20 cellular contexts compared by ENCODE assay signal in genomic region chr22:44311855-44312170, GRCh38. TPM values are rescaled to one million over a fixed set of nuclear protein-coding genes. Genes with fewer than 3 reads are reported as not detected.
A peak's percentile ranks its signal among the peaks of the same experiment; 100 is the strongest.
DNase-seq lines count a peak whose midpoint lies in the region; ATAC-seq and TF ChIP-seq lines count a peak whose summit lies in the region.
"Had no signal": no experiment of that assay in that cellular context is flagged by ENCODE, and none has a peak within 500 bp of the region (broad histone marks: within the 10 kb centered on the region; RNA-seq: fewer than 3 reads in every experiment).

No MANE protein-coding gene starts in this region.

- H3K27ac ChIP-seq in mesenchymal stem cell (ENCODE audit: low read length, poor library complexity, severe bottlenecking) (no peak overlapping the region), psoas muscle (no peak overlapping the region)
- H3K27ac ChIP-seq: KMS-11, neutrophil, thoracic aorta had no signal

- H3K27me3 Mint-ChIP-seq in Calu3 (ENCODE audit: unreplicated experiment): peaks cover 33% of the 10 kb centered on the region
- H3K27me3 Mint-ChIP-seq: activated CD4-positive, alpha-beta T cell treated with anti-CD3 and anti-CD28 coated beads, Interleukin-2, amount 10 ng/mL, durations not matched to agents 7 days and 5 days had no signal

- CTCF ChIA-PET in AG04449 (lab: Yijun Ruan, JAX): interaction anchor here (0.7 kb wide), 1 partner anchor 9 kb away, joined by 3 read pairs; no protein-coding TSS in a partner anchor
- CTCF ChIA-PET in Calu3 (lab: Charles Lee): no interaction called here

- H3K4me3 ChIP-seq in AG04449 (ENCODE audit: low read depth, low read length) (no peak overlapping the region), mesenchymal stem cell (ENCODE audit: insufficient read depth in 1 of 2, low read depth in 1 of 2, low read length in 2 of 2) (no peak overlapping the region), psoas muscle (no peak overlapping the region)
- H3K4me3 ChIP-seq: GM23338, lung, thoracic aorta had no signal

- H3K27ac Mint-ChIP-seq in Calu3 (ENCODE audit: unreplicated experiment): no peak overlapping the region
- H3K27ac Mint-ChIP-seq: activated CD4-positive, alpha-beta T cell treated with anti-CD3 and anti-CD28 coated beads, Interleukin-2, amount 10 ng/mL, durations not matched to agents 7 days and 5 days; activated T-helper 2 cell treated with anti-CD3 and anti-CD28 coated beads, Interferon-gamma antibody, Interleukin-2, Interleukin-4, amounts not matched to agents 10 μg/mL and 5 μg/mL and 100 μg/mL, durations not matched to agents 14 hours and 24 hours and 36 hours; GM23338 had no signal

- ATAC-seq in psoas muscle: no peak
- ATAC-seq: GM23338 had no signal

- H3K23ac ChIP-seq in mesenchymal stem cell (ENCODE audit: low read length in 2 of 2): no peak overlapping the region

- no peak overlapping the region for H2BK12ac ChIP-seq in mesenchymal stem cell (ENCODE audit: low read length in 2 of 2)

- intact Hi-C loops in psoas muscle (cut with DNase I): no loop called here
- intact Hi-C loops in Calu3 (cut with micrococcal nuclease; ENCODE audit: unreplicated experiment): no loop called here

- no peak overlapping the region for H2AK5ac ChIP-seq in mesenchymal stem cell (ENCODE audit: low read length, severe bottlenecking)

- no peak overlapping the region for H3K14ac ChIP-seq in mesenchymal stem cell (ENCODE audit: low read length in 2 of 2)

- WGBS in mesenchymal stem cell: 28% methylated on average over 3 of the region's 3 CpGs
- WGBS in psoas muscle, 3 donors: 54 to 81% (median 59%) methylated on average over 3 of the region's 3 CpGs

- no peak overlapping the region for H3K4ac ChIP-seq in mesenchymal stem cell (ENCODE audit: low read depth in 1 of 2, low read length in 2 of 2)

- H3K36me3 ChIP-seq in mesenchymal stem cell (ENCODE audit: control insufficient read depth in 1 of 2, insufficient read depth in 2 of 2, low read depth in 1 of 2, low read length in 2 of 2): no peaks in the 10 kb centered on the region
- H3K36me3 ChIP-seq in psoas muscle (ENCODE audit: insufficient read depth in 1 of 2, low read depth in 1 of 2): no peaks in the 10 kb centered on the region
- H3K36me3 ChIP-seq: neutrophil, thoracic aorta had no signal

- peak overlapping the region; percentile 81 for H3K9ac ChIP-seq in mesenchymal stem cell (ENCODE audit: low read length)
- H3K9ac ChIP-seq: KMS-11 had no signal

- no peaks in the 10 kb centered on the region for H3K79me1 ChIP-seq in mesenchymal stem cell (replicated peaks; ENCODE audit: low read length, poor library complexity, severe bottlenecking)

- H3K4me2 ChIP-seq in mesenchymal stem cell (ENCODE audit: low read length, poor library complexity, severe bottlenecking): no peak overlapping the region
- H3K4me2 ChIP-seq: GM23338, KMS-11 had no signal

- H2BK5ac ChIP-seq in mesenchymal stem cell (ENCODE audit: low read depth, low read length, poor library complexity, severe bottlenecking): no peak overlapping the region

- POLR2A ChIA-PET in AG04449 (lab: Yijun Ruan, JAX): interaction anchor here (0.5 kb wide), 1 partner anchor 14 kb away, joined by 4 read pairs; no protein-coding TSS in a partner anchor

- no TSS peak for BruUV-seq in Calu3 (replicated peaks; lab: Mats Ljungman, UMichigan)

- peaks cover 4% of the 10 kb centered on the region for H3K36me3 Mint-ChIP-seq in Calu3 (ENCODE audit: insufficient read depth, unreplicated experiment)

- H3K4me1 Mint-ChIP-seq in Calu3 (ENCODE audit: low read depth, unreplicated experiment): peaks cover 8% of the 10 kb centered on the region

- peaks cover 35% of the 10 kb centered on the region for H3K4me1 ChIP-seq in mesenchymal stem cell (ENCODE audit: control insufficient read depth, insufficient read depth, low read depth, low read length)
- no peaks in the 10 kb centered on the region for H3K4me1 ChIP-seq in psoas muscle

- no peaks in the 10 kb centered on the region for H3K27me3 ChIP-seq in mesenchymal stem cell (ENCODE audit: control insufficient read depth in 1 of 2, insufficient read depth in 1 of 2, low read length in 2 of 2)
- peaks cover 0 to 13% (median 0%) of the 10 kb centered on the region in 3 donors for H3K27me3 ChIP-seq in psoas muscle (ENCODE audit: insufficient read depth in 3 of 3, low read length in 2 of 3)
- H3K27me3 ChIP-seq: neutrophil had no signal

- H2BK15ac ChIP-seq in mesenchymal stem cell (ENCODE audit: low read depth, poor library complexity, severe bottlenecking): no peak overlapping the region

- H2AFZ ChIP-seq in mesenchymal stem cell (ENCODE audit: low read depth, low read length): no peak overlapping the region
- H2AFZ ChIP-seq: GM23338 had no signal

- H3K9me3 ChIP-seq in mesenchymal stem cell (ENCODE audit: control insufficient read depth, low read length) (no peaks in the 10 kb centered on the region), psoas muscle (no peaks in the 10 kb centered on the region)
- H3K9me3 ChIP-seq: neutrophil, thoracic aorta had no signal

- no peak overlapping the region for H4K91ac ChIP-seq in mesenchymal stem cell (ENCODE audit: low read length)

- no peak overlapping the region for H3K18ac ChIP-seq in mesenchymal stem cell (ENCODE audit: low read depth in 1 of 2, low read length in 2 of 2)

- no peak overlapping the region for H4K8ac ChIP-seq in mesenchymal stem cell (ENCODE audit: low read length)

- no peak overlapping the region for H3K4me3 Mint-ChIP-seq in Calu3 (ENCODE audit: low read depth, unreplicated experiment)
- H3K4me3 Mint-ChIP-seq: activated CD4-positive, alpha-beta T cell treated with anti-CD3 and anti-CD28 coated beads, Interleukin-2, amount 10 ng/mL, durations not matched to agents 7 days and 5 days; GM23338 had no signal

- H2BK120ac ChIP-seq in mesenchymal stem cell (ENCODE audit: low read depth, low read length): no peak overlapping the region

- DNase-seq in AG04449 (ENCODE audit: low read depth, low spot score) (peak; percentile 29), HPDE6-E6E7 (ENCODE audit: extremely low spot score) (peak; percentile 7), dermis blood vessel endothelial cell (peak; percentile 58), mesenchymal stem cell (peak; percentile 90), HK-2 (ENCODE audit: unreplicated experiment) (no peak), NCI-H82 treated with DMSO at 0.1 percent for 48 hours (lab: John Stamatoyannopoulos, UW; ENCODE audit: unreplicated experiment) (no peak), psoas muscle (no peak), Calu3 (no peak)
- DNase-seq: activated CD4-positive, alpha-beta T cell treated with anti-CD3 and anti-CD28 coated beads, Interleukin-2, amount 10 ng/mL, durations not matched to agents 7 days and 5 days; DMS79; NCI-H1694 treated with DMSO at 0.1 percent for 48 hours; NCI-H526 treated with DMSO at 0.1 percent for 48 hours; stimulated activated CD4-positive, alpha-beta T cell treated with anti-CD3 and anti-CD28 coated beads, Interleukin-12 subunit alpha, Interleukin-12 subunit beta, amount 100 ng/mL, for 4 hours; T-helper 9 cell had no signal

- no peak for TF ChIP-seq CTCF in AG04449 (IDR thresholded peaks at IDR 0.05; ENCODE audit: insufficient read depth, low read length, missing control alignments)
- TF ChIP-seq CTCF in psoas muscle (IDR thresholded peaks at IDR 0.05): no peak
- TF ChIP-seq CTCF in Calu3 (IDR thresholded peaks at IDR 0.05; ENCODE audit: unreplicated experiment): no peak

- no peaks in the 10 kb centered on the region for H3K9me3 Mint-ChIP-seq in Calu3 (ENCODE audit: low read depth, unreplicated experiment)
- H3K9me3 Mint-ChIP-seq: activated CD4-positive, alpha-beta T cell treated with anti-CD3 and anti-CD28 coated beads, Interleukin-2, amount 10 ng/mL, durations not matched to agents 7 days and 5 days; activated T-helper 2 cell treated with anti-CD3 and anti-CD28 coated beads, Interferon-gamma antibody, Interleukin-2, Interleukin-4, amounts not matched to agents 10 μg/mL and 5 μg/mL and 100 μg/mL, durations not matched to agents 14 hours and 24 hours and 36 hours; GM23338 had no signal

RNA-seq across cellular contexts. Expression of gene SHISAL1, which starts 0.9 kb away (rescaled TPM):
- total RNA-seq in dermis blood vessel endothelial cell: not detected in 2 replicates
- polyA plus RNA-seq in mesenchymal stem cell (2013, experiment 1 of 2): 1.9 TPM
- 1.9 TPM for polyA plus RNA-seq in mesenchymal stem cell (2013, experiment 2 of 2)
- total RNA-seq in psoas muscle: under 1 TPM in 3 of 4 donors, not detected in 1; 0.05 to 0.24 (median 0.11) TPM
- polyA plus RNA-seq in psoas muscle: under 1 TPM; 0.01 to 0.08 (median 0.04) TPM
- total RNA-seq in Calu3 (2022): not detected in 2 replicates
- total RNA-seq: activated CD4-positive, alpha-beta T cell treated with anti-CD3 and anti-CD28 coated beads, Interleukin-2, amount 10 ng/mL, durations not matched to agents 7 days and 5 days; activated T-helper 2 cell treated with anti-CD3 and anti-CD28 coated beads, Interferon-gamma antibody, Interleukin-2, Interleukin-4, amounts not matched to agents 10 μg/mL and 5 μg/mL and 100 μg/mL, durations not matched to agents 14 hours and 24 hours and 36 hours had no signal

Comparison
In these comparisons a context has a peak if more than half of its experiments do, and no peak if none do; other contexts are left out.
1. DNase-seq: peak in AG04449 (single experiment), HPDE6-E6E7 (single experiment), dermis blood vessel endothelial cell (single experiment) and mesenchymal stem cell (single experiment); none in HK-2 (single experiment), NCI-H82 treated with DMSO at 0.1 percent for 48 hours (single experiment), psoas muscle (0 of 2) and Calu3 (single experiment).